2 cellular contexts compared by ENCODE assay signal in genomic region chr9:71630371-71630770, GRCh38.
TF ChIP-seq lines count a peak whose summit lies in the region.

No MANE protein-coding gene starts in this region.

TF ChIP-seq in GM23338, 12 proteins besides CTCF, POLR2A, EP300 and RAD21:
- no peak for TF ChIP-seq POLR2AphosphoS5 (IDR thresholded peaks at IDR 0.05; ENCODE audit: low read depth)
- TF ChIP-seq EZH2phosphoT487 (IDR thresholded peaks at IDR 0.05; ENCODE audit: unreplicated experiment) = no peak
- TF ChIP-seq ZNF331 (CRISPR knock-in tag; IDR thresholded peaks at IDR 0.05; ENCODE audit: low read depth) = no peak
- TF ChIP-seq STAT1 (IDR thresholded peaks at IDR 0.05; ENCODE audit: unreplicated experiment) = no peak
- no peak for TF ChIP-seq CREB1 (CRISPR knock-in tag; IDR thresholded peaks at IDR 0.05; ENCODE audit: low read depth)
- no peak for TF ChIP-seq REST (IDR thresholded peaks at IDR 0.05; ENCODE audit: unreplicated experiment)
- TF ChIP-seq ZNF462 (CRISPR knock-in tag; IDR thresholded peaks at IDR 0.05) = no peak
- no peak for TF ChIP-seq ETS1 (IDR thresholded peaks at IDR 0.05)
- no peak for TF ChIP-seq ZNF114 (CRISPR knock-in tag; IDR thresholded peaks at IDR 0.05)
- TF ChIP-seq JUNB (IDR thresholded peaks at IDR 0.05; ENCODE audit: unreplicated experiment) = no peak
- TF ChIP-seq NANOG (IDR thresholded peaks at IDR 0.05; ENCODE audit: borderline replicate concordance) = no peak

TF ChIP-seq in endothelial cell of umbilical vein, 7 proteins besides CTCF, POLR2A, EP300 and RAD21:
- no peak for TF ChIP-seq MYC (IDR thresholded peaks at IDR 0.05; ENCODE audit: low read depth, low read length)
- no peak for TF ChIP-seq POLR2AphosphoS5 (IDR thresholded peaks at IDR 0.05; ENCODE audit: insufficient read depth, low read depth, low read length)
- peak; percentile 7 for TF ChIP-seq FOS (IDR thresholded peaks at IDR 0.05; ENCODE audit: borderline replicate concordance, insufficient read depth, low read length)
- TF ChIP-seq GATA2 (IDR thresholded peaks at IDR 0.05; ENCODE audit: insufficient read depth, insufficient read length, low read depth, low read length) = peak; percentile 48
